ENCODE assay signal across 1 cellular context in genomic region chr9:5882244-5883012, GRCh38.
A peak's percentile ranks its signal among the peaks of the same experiment; 100 is the strongest.
TF ChIP-seq lines count a peak whose summit lies in the region.

No MANE protein-coding gene starts in this region.

TF ChIP-seq in K562, 482 proteins besides CTCF, POLR2A, EP300 and RAD21 (continued from another document):
- TF ChIP-seq, protein P1, sequence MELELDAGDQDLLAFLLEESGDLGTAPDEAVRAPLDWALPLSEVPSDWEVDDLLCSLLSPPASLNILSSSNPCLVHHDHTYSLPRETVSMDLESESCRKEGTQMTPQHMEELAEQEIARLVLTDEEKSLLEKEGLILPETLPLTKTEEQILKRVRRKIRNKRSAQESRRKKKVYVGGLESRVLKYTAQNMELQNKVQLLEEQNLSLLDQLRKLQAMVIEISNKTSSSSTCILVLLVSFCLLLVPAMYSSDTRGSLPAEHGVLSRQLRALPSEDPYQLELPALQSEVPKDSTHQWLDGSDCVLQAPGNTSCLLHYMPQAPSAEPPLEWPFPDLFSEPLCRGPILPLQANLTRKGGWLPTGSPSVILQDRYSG (tag; conservative IDR thresholded peaks at IDR 0.05; ENCODE audit: low read depth) = peak; percentile 52; the same call in 1 of the 2 replicates
- TF ChIP-seq PYGO2 (tag; IDR thresholded peaks at IDR 0.05) (peak; percentile 77; the same call in 1 of the 2 replicates), KDM1A (IDR thresholded peaks at IDR 0.05) (peak; percentile 15 to 61; a peak in 1 of 4 replicates), CXXC5 (CRISPR knock-in tag; IDR thresholded peaks at IDR 0.05) (peak; percentile 17; the same call in 1 of the 2 replicates), PTTG1 (tag; IDR thresholded peaks at IDR 0.05; ENCODE audit: low read depth) (peak; percentile 34; the same call in 1 of the 2 replicates)
- TF ChIP-seq, protein P2, sequence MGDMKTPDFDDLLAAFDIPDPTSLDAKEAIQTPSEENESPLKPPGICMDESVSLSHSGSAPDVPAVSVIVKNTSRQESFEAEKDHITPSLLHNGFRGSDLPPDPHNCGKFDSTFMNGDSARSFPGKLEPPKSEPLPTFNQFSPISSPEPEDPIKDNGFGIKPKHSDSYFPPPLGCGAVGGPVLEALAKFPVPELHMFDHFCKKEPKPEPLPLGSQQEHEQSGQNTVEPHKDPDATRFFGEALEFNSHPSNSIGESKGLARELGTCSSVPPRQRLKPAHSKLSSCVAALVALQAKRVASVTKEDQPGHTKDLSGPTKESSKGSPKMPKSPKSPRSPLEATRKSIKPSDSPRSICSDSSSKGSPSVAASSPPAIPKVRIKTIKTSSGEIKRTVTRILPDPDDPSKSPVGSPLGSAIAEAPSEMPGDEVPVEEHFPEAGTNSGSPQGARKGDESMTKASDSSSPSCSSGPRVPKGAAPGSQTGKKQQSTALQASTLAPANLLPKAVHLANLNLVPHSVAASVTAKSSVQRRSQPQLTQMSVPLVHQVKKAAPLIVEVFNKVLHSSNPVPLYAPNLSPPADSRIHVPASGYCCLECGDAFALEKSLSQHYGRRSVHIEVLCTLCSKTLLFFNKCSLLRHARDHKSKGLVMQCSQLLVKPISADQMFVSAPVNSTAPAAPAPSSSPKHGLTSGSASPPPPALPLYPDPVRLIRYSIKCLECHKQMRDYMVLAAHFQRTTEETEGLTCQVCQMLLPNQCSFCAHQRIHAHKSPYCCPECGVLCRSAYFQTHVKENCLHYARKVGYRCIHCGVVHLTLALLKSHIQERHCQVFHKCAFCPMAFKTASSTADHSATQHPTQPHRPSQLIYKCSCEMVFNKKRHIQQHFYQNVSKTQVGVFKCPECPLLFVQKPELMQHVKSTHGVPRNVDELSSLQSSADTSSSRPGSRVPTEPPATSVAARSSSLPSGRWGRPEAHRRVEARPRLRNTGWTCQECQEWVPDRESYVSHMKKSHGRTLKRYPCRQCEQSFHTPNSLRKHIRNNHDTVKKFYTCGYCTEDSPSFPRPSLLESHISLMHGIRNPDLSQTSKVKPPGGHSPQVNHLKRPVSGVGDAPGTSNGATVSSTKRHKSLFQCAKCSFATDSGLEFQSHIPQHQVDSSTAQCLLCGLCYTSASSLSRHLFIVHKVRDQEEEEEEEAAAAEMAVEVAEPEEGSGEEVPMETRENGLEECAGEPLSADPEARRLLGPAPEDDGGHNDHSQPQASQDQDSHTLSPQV (IDR thresholded peaks at IDR 0.05) = peak; percentile 78
